8 cellular contexts compared by ENCODE assay signal in the genomic region with DNA sequence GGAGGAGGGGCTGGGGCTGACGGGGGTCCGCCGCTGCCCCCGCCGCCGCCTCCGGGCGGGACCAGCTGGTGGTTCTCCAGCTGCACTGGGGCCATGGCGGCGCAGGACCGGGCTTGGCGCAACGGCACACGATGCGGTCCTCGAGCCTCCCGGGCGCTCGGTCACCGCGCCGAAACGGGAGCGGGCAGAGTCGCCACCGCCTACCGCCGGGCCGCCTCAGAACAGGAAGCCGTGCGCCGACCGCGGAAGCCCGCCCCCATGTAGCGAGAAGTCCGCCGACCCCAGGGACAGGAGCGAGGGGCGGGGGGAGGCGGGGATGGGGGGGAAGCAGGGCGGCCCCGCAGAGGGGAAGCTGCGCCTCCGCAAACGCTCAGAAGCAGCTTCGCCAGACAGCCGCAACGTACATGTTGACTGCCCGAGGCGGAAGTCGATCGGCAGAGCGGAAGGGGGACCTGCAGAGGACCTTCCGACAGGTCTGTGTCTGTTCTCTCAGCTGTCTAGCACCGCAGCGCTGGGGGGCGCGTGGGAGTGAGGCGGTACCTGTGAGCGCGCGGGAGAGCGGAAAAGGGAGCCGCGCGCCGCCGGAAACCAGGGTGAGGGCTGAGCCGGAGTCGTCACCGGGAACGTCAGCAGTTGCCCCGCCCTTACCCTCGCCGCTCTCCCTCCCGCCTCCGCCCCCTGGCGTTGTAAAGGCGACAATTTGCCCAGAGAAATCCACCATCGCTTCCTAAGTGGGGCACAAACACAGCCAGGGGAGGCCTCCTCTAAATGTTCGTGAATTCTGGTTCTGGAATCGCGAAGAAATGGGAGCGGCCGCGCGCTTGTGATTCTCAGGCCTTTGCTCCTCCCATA.
DNase-seq lines count a peak whose midpoint lies in the region; ATAC-seq and FAIRE-seq lines count a peak whose summit lies in the region.

A gene (minus strand): TSS at position 225 of the 852 bp plus-strand sequence. CDS start 130 bp downstream, at position 95.

- no peaks in the 10 kb centered on the region for H3K9me3 ChIP-seq in BLaER1

- peak; percentile 18 for DNase-seq in GM19239 (ENCODE audit: insufficient read length, low spot score)
- DNase-seq in NCI-H524 (lab: John Stamatoyannopoulos, UW), result peak; percentile 90 to 93
- DNase-seq in activated CD4-positive, alpha-beta T cell treated with anti-CD3 and anti-CD28 coated beads for 4 hours, result peak; percentile 90 to 95
- peak; percentile 83 to 90 for DNase-seq in stimulated activated CD4-positive, alpha-beta T cell treated with anti-CD3 and anti-CD28 coated beads, Interleukin-1b, Interleukin-23, amount 100 ng/mL, for 4 hours (ENCODE audit: low read depth in 2 of 2)

- H4K20me1 ChIP-seq in BLaER1, result peaks cover 57% of the 10 kb centered on the region

- no peaks in the 10 kb centered on the region for H3K36me3 ChIP-seq in BLaER1

- peak within 1 kb of the TSS; percentile 74 for H3K4me3 ChIP-seq in BLaER1

- H3K27ac ChIP-seq in BLaER1 (peak within 1 kb of the TSS; percentile 86), cingulate gyrus (ENCODE audit: low read depth, low read length) (peak within 1 kb of the TSS; percentile 88), layer of hippocampus (ENCODE audit: low read depth, low read length) (peak within 1 kb of the TSS; percentile 90)

- H3K4me1 ChIP-seq in BLaER1, result peaks cover 38% of the 10 kb centered on the region

- H3K27me3 ChIP-seq in BLaER1 (peaks cover 86% of the 10 kb centered on the region), layer of hippocampus (ENCODE audit: control insufficient read depth, insufficient read depth, low read length) (no peaks in the 10 kb centered on the region)

- H3K9ac ChIP-seq in BLaER1, result peak within 1 kb of the TSS; percentile 83

- no peak for FAIRE-seq in GM19239 (lab: Jason Lieb, UNC)

- H3K4me2 ChIP-seq in BLaER1, result peak within 1 kb of the TSS; percentile 85

- ATAC-seq in HG03457 (IDR thresholded peaks at IDR 0.05; ENCODE audit: unreplicated experiment), result peak; percentile 74

Comparison
In these comparisons a context has a peak if more than half of its experiments do, and no peak if none do; other contexts are left out.
1. Peak in every context shown above with its lines: DNase-seq, ATAC-seq, H3K4me3 ChIP-seq and H3K27ac ChIP-seq.
2. DNase-seq: peak in every context shown above with its lines; median percentile 92 in activated CD4-positive, alpha-beta T cell treated with anti-CD3 and anti-CD28 coated beads for 4 hours; 92 in NCI-H524; 86 in stimulated activated CD4-positive, alpha-beta T cell treated with anti-CD3 and anti-CD28 coated beads, Interleukin-1b, Interleukin-23, amount 100 ng/mL, for 4 hours; 18 in GM19239.